Comparison of ENCODE assay signal across 13 cellular contexts in genomic region chr11:119051440-119052162, GRCh38. TPM values are rescaled to one million over a fixed set of nuclear protein-coding genes. Genes with fewer than 3 reads are reported as not detected.
A peak's percentile ranks its signal among the peaks of the same experiment; 100 is the strongest.
DNase-seq lines count a peak whose midpoint lies in the region; ATAC-seq and TF ChIP-seq lines count a peak whose summit lies in the region.
"Had no signal": no experiment of that assay in that cellular context is flagged by ENCODE, and none has a peak within 500 bp of the region (broad histone marks: within the 10 kb centered on the region; RNA-seq: fewer than 3 reads in every experiment).

No MANE protein-coding gene starts in this region.

- no peak for TF ChIP-seq CTCF in WERI-Rb-1 (IDR thresholded peaks at IDR 0.05; ENCODE audit: low read depth, low read length)

- peak; percentile 40 for DNase-seq in stimulated activated CD4-positive, alpha-beta T cell treated with anti-CD3 and anti-CD28 coated beads, Interleukin-4, amount 100 ng/mL, for 1 hour
- DNase-seq in stimulated activated CD4-positive, alpha-beta T cell treated with anti-CD3 and anti-CD28 coated beads, Interleukin-1b, Interleukin-23, amount 100 ng/mL, for 48 hours, result no peak
- peak; percentile 25 to 26 for DNase-seq in SJCRH30
- DNase-seq in stimulated activated naive CD8-positive, alpha-beta T cell treated with anti-CD3 and anti-CD28 coated beads, Interleukin-15, Interleukin-2, amounts not matched to agents 100 U/mL and 50 U/mL, for 24 hours, result peak; percentile 37
- DNase-seq in WERI-Rb-1, result no peak
- no peak for DNase-seq in COLO668 (lab: John Stamatoyannopoulos, UW; ENCODE audit: unreplicated experiment)
- no peak for DNase-seq in kidney glomerular epithelial cell (lab: John Stamatoyannopoulos, UW)
- DNase-seq: heart right ventricle, NCI-H510A treated with DMSO at 0.1 percent for 48 hours, sigmoid colon, SW 1271 had no signal

- H3K36me3 ChIP-seq in SJCRH30 (peaks cover 2% of the 10 kb centered on the region), WERI-Rb-1 (peaks cover 83% of the 10 kb centered on the region)

- no peaks in the 10 kb centered on the region for H3K9me3 ChIP-seq in SJCRH30 (replicated peaks)
- no peaks in the 10 kb centered on the region for H3K9me3 ChIP-seq in WERI-Rb-1 (ENCODE audit: severe bottlenecking)
- H3K9me3 ChIP-seq: heart right ventricle, sigmoid colon had no signal

- 0 out of 2 replicates have a peak, but pooled peaks cover 3% of the 10 kb centered on the region for H3K4me1 ChIP-seq in SJCRH30

- no peaks in the 10 kb centered on the region for H3K27me3 ChIP-seq in SJCRH30
- no peaks in the 10 kb centered on the region for H3K27me3 ChIP-seq in WERI-Rb-1 (ENCODE audit: insufficient read depth, low read depth, severe bottlenecking)
- H3K27me3 ChIP-seq: heart right ventricle, sigmoid colon had no signal

- ATAC-seq in GM21786 (IDR thresholded peaks at IDR 0.05; ENCODE audit: unreplicated experiment), result peak; percentile 68
- ATAC-seq in stimulated activated naive CD8-positive, alpha-beta T cell treated with anti-CD3 and anti-CD28 coated beads, Interleukin-15, Interleukin-2, amounts not matched to agents 100 U/mL and 50 U/mL, for 24 hours, result peak; percentile 51
- ATAC-seq: heart right ventricle had no signal

- H3K27ac ChIP-seq in SJCRH30 (no peak overlapping the region), WERI-Rb-1 (no peak overlapping the region)
- H3K27ac ChIP-seq: C4-2B, heart right ventricle, sigmoid colon had no signal

- H3K4me3 ChIP-seq in SJCRH30, result no peak overlapping the region
- no peak overlapping the region for H3K4me3 ChIP-seq in WERI-Rb-1 (ENCODE audit: low read depth, low read length)
- H3K4me3 ChIP-seq: heart right ventricle, sigmoid colon had no signal

RNA-seq across cellular contexts. Expression of gene HYOU1, which starts 5.4 kb away (rescaled TPM):
- 68.1 and 79.3 TPM in 2 replicates for total RNA-seq in SJCRH30 (2014; rRNA removed; shearing (Covaris generic))

RNA-seq across cellular contexts. Expression of gene VPS11, which starts 16.0 kb away (rescaled TPM):
- total RNA-seq in SJCRH30 (2014; rRNA removed; shearing (Covaris generic)), result 11.6 and 11.9 TPM in 2 replicates

RNA-seq across cellular contexts. Expression of gene SLC37A4, which starts 20.9 kb away (rescaled TPM):
- 8.7 and 9.8 TPM in 2 replicates for total RNA-seq in SJCRH30 (2014; rRNA removed; shearing (Covaris generic))

RNA-seq across cellular contexts. Expression of gene TRAPPC4, which starts 33.0 kb away (rescaled TPM):
- total RNA-seq in SJCRH30 (2014; rRNA removed; shearing (Covaris generic)), result 33.1 and 34.8 TPM in 2 replicates

RNA-seq across cellular contexts. Expression of gene HMBS, which starts 33.1 kb away (rescaled TPM):
- 10.1 and 14.3 TPM in 2 replicates for total RNA-seq in SJCRH30 (2014; rRNA removed; shearing (Covaris generic))

Comparison
In these comparisons a context has a peak if more than half of its experiments do, and no peak if none do; other contexts are left out.
1. DNase-seq: peak in stimulated activated CD4-positive, alpha-beta T cell treated with anti-CD3 and anti-CD28 coated beads, Interleukin-4, amount 100 ng/mL, for 1 hour (single experiment), SJCRH30 (2 of 2) and stimulated activated naive CD8-positive, alpha-beta T cell treated with anti-CD3 and anti-CD28 coated beads, Interleukin-15, Interleukin-2, amounts not matched to agents 100 U/mL and 50 U/mL, for 24 hours (single experiment); none in stimulated activated CD4-positive, alpha-beta T cell treated with anti-CD3 and anti-CD28 coated beads, Interleukin-1b, Interleukin-23, amount 100 ng/mL, for 48 hours (single experiment), WERI-Rb-1 (single experiment), COLO668 (single experiment) and kidney glomerular epithelial cell (single experiment).